In the genomic region with DNA sequence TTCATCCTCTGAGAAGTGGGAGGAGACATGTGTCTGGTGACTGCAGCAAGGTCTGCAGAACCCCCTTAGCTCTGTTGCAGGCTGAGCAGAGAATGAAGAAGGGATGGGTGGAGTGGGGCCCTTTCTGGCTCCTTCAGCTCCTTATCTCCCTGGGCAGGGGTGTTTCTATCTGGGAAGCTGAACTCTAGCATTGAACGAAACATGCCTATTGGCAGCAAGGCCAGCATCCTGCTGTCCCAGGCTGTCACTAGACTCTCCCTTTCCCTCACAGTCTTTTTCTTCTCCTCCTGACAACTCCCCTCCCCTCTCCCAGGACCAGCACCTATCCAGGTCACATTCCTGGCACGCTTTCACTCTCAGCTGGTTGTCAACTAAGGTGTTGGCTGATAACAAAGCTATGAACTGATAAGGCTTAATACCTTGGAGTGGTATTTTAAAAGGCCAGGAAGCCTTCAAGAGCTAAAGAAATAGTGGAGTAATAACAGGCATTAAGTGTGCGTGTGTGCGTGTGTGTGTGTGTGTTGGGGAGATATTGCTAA, we compare ENCODE assay signal across 17 cellular contexts.
DNase-seq lines count a peak whose midpoint lies in the region; ATAC-seq and TF ChIP-seq lines count a peak whose summit lies in the region.
"Had no signal": no experiment of that assay in that cellular context is flagged by ENCODE, and none has a peak within 500 bp of the region (broad histone marks: within the 10 kb centered on the region; RNA-seq: fewer than 3 reads in every experiment).

No MANE protein-coding gene starts in this region.

- ATAC-seq in lower lobe of right lung (peak; percentile 91 to 93), omental fat pad (ENCODE audit: low FRiP score) (no peak), GM21576 (IDR thresholded peaks at IDR 0.05; ENCODE audit: unreplicated experiment) (no peak), GM18505 (IDR thresholded peaks at IDR 0.05; ENCODE audit: unreplicated experiment) (no peak)

- H3K4me1 Mint-ChIP-seq in progenitor cell of endocrine pancreas (ENCODE audit: low read depth), result peaks cover 49% of the 10 kb centered on the region
- H3K4me1 Mint-ChIP-seq: B cell, IgD-negative memory B cell had no signal

- H3K9me3 Mint-ChIP-seq in progenitor cell of endocrine pancreas (ENCODE audit: low read depth), result peaks cover 5% of the 10 kb centered on the region

- H3K27me3 ChIP-seq in H7 (ENCODE audit: control insufficient read depth, insufficient read depth, low read length) (no peaks in the 10 kb centered on the region), colonic mucosa (no peaks in the 10 kb centered on the region), lower lobe of right lung (ENCODE audit: low read depth) (no peaks in the 10 kb centered on the region)

- DNase-seq in H7 (peak; percentile 30), colonic mucosa (peak; percentile 34), lower lobe of right lung (no peak), progenitor cell of endocrine pancreas (ENCODE audit: low spot score, unreplicated experiment) (no peak), omental fat pad (ENCODE audit: low spot score) (no peak), posterior vena cava (ENCODE audit: low spot score) (no peak)
- DNase-seq: CD4-positive, alpha-beta T cell; DND-41; GF-D8; MV-4-11; NCI-H1417 treated with DMSO at 0.1 percent for 48 hours; NCI-H2029; NCI-H524 had no signal

- no peaks in the 10 kb centered on the region for H3K9me3 ChIP-seq in colonic mucosa
- H3K9me3 ChIP-seq in lower lobe of right lung, result no peaks in the 10 kb centered on the region

- H3K27ac ChIP-seq in colonic mucosa, result no peak overlapping the region
- H3K27ac ChIP-seq in lower lobe of right lung, result no peak overlapping the region

- no peaks in the 10 kb centered on the region for H3K36me3 ChIP-seq in H7 (replicated peaks; ENCODE audit: control insufficient read depth, insufficient read depth, low read length)
- no peaks in the 10 kb centered on the region for H3K36me3 ChIP-seq in colonic mucosa
- no peaks in the 10 kb centered on the region for H3K36me3 ChIP-seq in lower lobe of right lung

- H3K4me1 ChIP-seq in colonic mucosa, result peaks cover 5% of the 10 kb centered on the region
- peaks cover 7% of the 10 kb centered on the region for H3K4me1 ChIP-seq in lower lobe of right lung

- intact Hi-C loops in colonic mucosa (cut with DNase I) (loop anchor here (10.0 kb wide), 1 partner anchor 114 kb away; no protein-coding TSS in a partner anchor), lower lobe of right lung (cut with DNase I) (no loop called here), posterior vena cava (cut with DNase I) (no loop called here)

- no peaks in the 10 kb centered on the region for H3K36me3 Mint-ChIP-seq in progenitor cell of endocrine pancreas (ENCODE audit: insufficient read depth)

- no peaks in the 10 kb centered on the region for H3K27me3 Mint-ChIP-seq in progenitor cell of endocrine pancreas
- H3K27me3 Mint-ChIP-seq: IgD-negative memory B cell had no signal

- H3K9ac ChIP-seq in colonic mucosa (ENCODE audit: low read depth in 2 of 2, low read length in 2 of 2), result no peak overlapping the region

- H3K27ac Mint-ChIP-seq in progenitor cell of endocrine pancreas, result peak overlapping the region; percentile 50
- H3K27ac Mint-ChIP-seq: B cell; CD4-positive, alpha-beta T cell; IgD-negative memory B cell had no signal

- TF ChIP-seq POLR2A in GM18505 (IDR thresholded peaks at IDR 0.05; ENCODE audit: borderline replicate concordance, extremely low read depth, insufficient read depth, insufficient read length), result no peak

- TF ChIP-seq CTCF in colonic mucosa (IDR thresholded peaks at IDR 0.05) (no peak), lower lobe of right lung (IDR thresholded peaks at IDR 0.05) (no peak), progenitor cell of endocrine pancreas (IDR thresholded peaks at IDR 0.05; ENCODE audit: unreplicated experiment) (no peak), omental fat pad (IDR thresholded peaks at IDR 0.05) (no peak)

- no peak overlapping the region for H3K4me3 Mint-ChIP-seq in progenitor cell of endocrine pancreas (ENCODE audit: low read depth)
- H3K4me3 Mint-ChIP-seq: B cell; CD4-positive, alpha-beta T cell; IgD-negative memory B cell had no signal

- no peak overlapping the region for H3K4me3 ChIP-seq in H7 (ENCODE audit: insufficient read depth, low read depth, low read length)
- no peak overlapping the region for H3K4me3 ChIP-seq in colonic mucosa
- H3K4me3 ChIP-seq in lower lobe of right lung, result no peak overlapping the region

Comparison
In these comparisons a context has a peak if more than half of its experiments do, and no peak if none do; other contexts are left out.
1. DNase-seq: peak in H7 (single experiment) and colonic mucosa (single experiment); none in lower lobe of right lung (single experiment), progenitor cell of endocrine pancreas (single experiment), omental fat pad (single experiment) and posterior vena cava (single experiment).
2. ATAC-seq: peak in lower lobe of right lung (2 of 2); none in omental fat pad (single experiment), GM21576 (single experiment) and GM18505 (single experiment).